8 cellular contexts compared by ENCODE assay signal in the genomic region with DNA sequence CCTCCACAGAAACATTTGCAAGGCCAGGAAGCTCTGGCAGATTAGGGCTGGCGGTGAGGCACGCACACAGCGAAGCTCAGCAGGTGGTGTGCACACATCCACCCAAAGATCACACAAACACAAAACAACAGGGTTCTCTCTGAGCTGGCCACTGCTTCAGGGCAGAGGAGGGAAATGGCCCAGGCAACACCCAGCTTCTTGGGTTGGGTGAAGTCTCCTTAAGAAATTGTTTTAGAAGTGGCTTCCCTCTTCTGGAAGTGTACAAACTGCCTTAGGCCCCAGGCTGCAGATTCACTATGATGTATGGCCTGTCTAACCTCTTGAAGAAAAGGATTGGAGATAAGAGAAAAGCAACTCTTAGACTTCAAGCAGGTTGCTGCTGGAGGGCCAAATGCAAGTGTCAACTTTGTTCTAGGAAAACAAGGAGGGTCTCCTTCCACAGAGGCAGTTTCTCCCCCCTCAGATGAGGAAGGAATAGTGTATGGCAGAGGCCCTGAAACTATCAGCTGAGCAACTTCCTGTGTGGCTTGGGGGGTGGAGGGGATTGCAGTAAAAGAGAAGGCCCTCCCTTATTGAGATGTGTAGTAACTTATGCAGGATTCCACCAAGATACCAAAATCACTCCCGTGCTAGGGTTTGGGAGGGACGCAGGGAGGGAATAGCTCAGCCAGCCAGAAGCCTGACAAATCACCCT. TPM values are rescaled to one million over a fixed set of nuclear protein-coding genes. Genes with fewer than 3 reads are reported as not detected.
A peak's percentile ranks its signal among the peaks of the same experiment; 100 is the strongest.
DNase-seq lines count a peak whose midpoint lies in the region; ATAC-seq and TF ChIP-seq lines count a peak whose summit lies in the region.
"Had no signal": no experiment of that assay in that cellular context is flagged by ENCODE, and none has a peak within 500 bp of the region (broad histone marks: within the 10 kb centered on the region; RNA-seq: fewer than 3 reads in every experiment).

No MANE protein-coding gene starts in this region.

- H2AFZ ChIP-seq in PC-9: no peak overlapping the region

- H3K9me3 ChIP-seq in esophagus muscularis mucosa (no peaks in the 10 kb centered on the region), PC-9 (ENCODE audit: insufficient read depth, low read depth) (no peaks in the 10 kb centered on the region), WERI-Rb-1 (ENCODE audit: severe bottlenecking) (no peaks in the 10 kb centered on the region)

- no peaks in the 10 kb centered on the region for H3K9me2 ChIP-seq in PC-9 (ENCODE audit: insufficient read depth)

- peaks cover 6% of the 10 kb centered on the region; the same call in 1 of the 2 replicates for H3F3A ChIP-seq in PC-9 (ENCODE audit: insufficient read depth, low read depth)

- H3K27ac ChIP-seq in esophagus muscularis mucosa (replicated peaks in 1 of 4): peak overlapping the region; percentile 76 to 85 (median 82)
- H3K27ac ChIP-seq in PC-9: no peak overlapping the region
- no peak overlapping the region for H3K27ac ChIP-seq in WERI-Rb-1

- H3K4me1 ChIP-seq in esophagus muscularis mucosa: peaks cover 64 to 81% (median 71%) of the 10 kb centered on the region in 4 donors
- H3K4me1 ChIP-seq in PC-9 (replicated peaks; ENCODE audit: insufficient read depth): no peaks in the 10 kb centered on the region

- H3K4me2 ChIP-seq in PC-9: no peak overlapping the region

- no peak for TF ChIP-seq EP300 in esophagus muscularis mucosa (IDR thresholded peaks at IDR 0.05)

- BruUV-seq in PC-9 (replicated peaks; lab: Mats Ljungman, UMichigan): no TSS peak

- H4K20me1 ChIP-seq in PC-9 (ENCODE audit: insufficient read depth): no peaks in the 10 kb centered on the region

- CTCF ChIA-PET in PC-9 (lab: Charles Lee): no interaction called here

- intact Hi-C loops in esophagus muscularis mucosa (cut with DNase I): no loop called here
- intact Hi-C loops in PC-9 (cut with micrococcal nuclease; ENCODE audit: unreplicated experiment): no loop called here

- no peaks in the 10 kb centered on the region for H3K9me3 Mint-ChIP-seq in stimulated activated naive CD8-positive, alpha-beta T cell treated with anti-CD3 and anti-CD28 coated beads, Interleukin-15, Interleukin-2, amounts not matched to agents 100 ng/mL and 50 ng/mL, for 24 hours

- H3K79me2 ChIP-seq in PC-9 (ENCODE audit: low read depth): no peaks in the 10 kb centered on the region

- POLR2A ChIA-PET in PC-9 (lab: Charles Lee; ENCODE audit: unreplicated experiment): interaction anchor here (0.6 kb wide), 1 partner anchor 164 kb away, joined by 4 read pairs; no protein-coding TSS in a partner anchor

- peaks cover 83% of the 10 kb centered on the region for H3K4me1 Mint-ChIP-seq in stimulated activated naive CD8-positive, alpha-beta T cell treated with anti-CD3 and anti-CD28 coated beads, Interleukin-15, Interleukin-2, amounts not matched to agents 100 ng/mL and 50 ng/mL, for 24 hours (ENCODE audit: low read depth)

- H3K4me3 Mint-ChIP-seq in stimulated activated naive CD8-positive, alpha-beta T cell treated with anti-CD3 and anti-CD28 coated beads, Interleukin-15, Interleukin-2, amounts not matched to agents 100 ng/mL and 50 ng/mL, for 24 hours: peak overlapping the region; percentile 88

- peak; percentile 18 for ATAC-seq in GM21423 (IDR thresholded peaks at IDR 0.05; ENCODE audit: unreplicated experiment)

- WGBS in esophagus muscularis mucosa: 37% methylated on average over 2 of the region's 5 CpGs

- TF ChIP-seq CTCF in esophagus muscularis mucosa (IDR thresholded peaks at IDR 0.05) (no peak), PC-9 (conservative IDR thresholded peaks at IDR 0.05) (no peak), WERI-Rb-1 (IDR thresholded peaks at IDR 0.05; ENCODE audit: low read depth, low read length) (no peak)

- H3K27me3 ChIP-seq in esophagus muscularis mucosa (no peaks in the 10 kb centered on the region), PC-9 (ENCODE audit: insufficient read depth, low read depth) (peaks cover 50% of the 10 kb centered on the region), WERI-Rb-1 (ENCODE audit: insufficient read depth, low read depth, severe bottlenecking) (no peaks in the 10 kb centered on the region)

- H3K27me3 Mint-ChIP-seq in stimulated activated naive CD8-positive, alpha-beta T cell treated with anti-CD3 and anti-CD28 coated beads, Interleukin-15, Interleukin-2, amounts not matched to agents 100 ng/mL and 50 ng/mL, for 24 hours: no peaks in the 10 kb centered on the region

- H3K4me3 ChIP-seq in esophagus muscularis mucosa (peak overlapping the region; percentile 65 to 84 (median 71)), PC-9 (no peak overlapping the region), WERI-Rb-1 (ENCODE audit: low read depth, low read length) (no peak overlapping the region)

- no peaks in the 10 kb centered on the region for H3K36me3 ChIP-seq in esophagus muscularis mucosa
- no peaks in the 10 kb centered on the region for H3K36me3 ChIP-seq in PC-9 (ENCODE audit: low read depth)
- no peaks in the 10 kb centered on the region for H3K36me3 ChIP-seq in WERI-Rb-1

- peaks cover 33% of the 10 kb centered on the region for H3K36me3 Mint-ChIP-seq in stimulated activated naive CD8-positive, alpha-beta T cell treated with anti-CD3 and anti-CD28 coated beads, Interleukin-15, Interleukin-2, amounts not matched to agents 100 ng/mL and 50 ng/mL, for 24 hours (ENCODE audit: low read depth)

- no peak for TF ChIP-seq POLR2A in esophagus muscularis mucosa (IDR thresholded peaks at IDR 0.05; ENCODE audit: low read depth)

- peak overlapping the region; percentile 93 for H3K27ac Mint-ChIP-seq in stimulated activated naive CD8-positive, alpha-beta T cell treated with anti-CD3 and anti-CD28 coated beads, Interleukin-15, Interleukin-2, amounts not matched to agents 100 ng/mL and 50 ng/mL, for 24 hours

- DNase-seq in SIG-M5 (lab: John Stamatoyannopoulos, UW): peak; percentile 69
- DNase-seq in esophagus muscularis mucosa (ENCODE audit: extremely low spot score): no peak
- no peak for DNase-seq in PC-9
- DNase-seq in occipital lobe (lab: John Stamatoyannopoulos, UW): no peak
- DNase-seq in WERI-Rb-1: no peak
- DNase-seq: left cardiac atrium had no signal

RNA-seq across cellular contexts. Expression of gene RCSD1, which starts 2.1 kb away (rescaled TPM):
- total RNA-seq in esophagus muscularis mucosa (10 to 100 TPM; 16.8 to 19.0 (median 18.5) TPM), PC-9 (2021) (not detected in 2 replicates), occipital lobe (6.9 TPM)

Comparison
In these comparisons a context has a peak if more than half of its experiments do, and no peak if none do; other contexts are left out.
1. H3K27ac ChIP-seq: peak in esophagus muscularis mucosa (4 of 4); none in PC-9 (single experiment) and WERI-Rb-1 (single experiment).
2. H3K4me3 ChIP-seq: peak in esophagus muscularis mucosa (4 of 4); none in PC-9 (single experiment) and WERI-Rb-1 (single experiment).